Comparison of ENCODE assay signal across 1 cellular context in the genomic region with DNA sequence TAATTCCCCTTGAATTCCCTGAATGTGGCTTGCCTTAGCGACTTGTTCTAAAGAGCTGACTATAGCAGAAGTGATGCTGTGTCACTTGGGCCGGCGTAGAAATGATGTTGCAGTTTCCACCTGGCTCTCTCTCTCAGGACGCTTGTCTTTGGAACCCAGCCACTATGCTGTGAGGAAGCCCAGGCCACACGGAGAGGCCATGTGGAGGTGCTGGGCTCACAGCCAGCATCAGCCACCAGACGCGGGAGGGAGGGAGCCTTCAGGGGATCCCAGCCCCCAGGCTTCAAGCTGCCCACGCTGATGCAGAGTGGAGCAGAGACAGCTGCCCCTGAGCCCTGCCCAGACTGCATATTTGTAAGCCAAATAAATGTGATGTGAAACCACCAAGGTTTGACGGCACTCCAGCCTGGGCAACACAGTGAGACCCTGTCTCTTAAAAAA.
TF ChIP-seq lines count a peak whose summit lies in the region.

No MANE protein-coding gene starts in this region.

TF ChIP-seq in SK-N-SH treated with all-trans-retinoic acid at 6 μM for 48 hours, 23 proteins besides CTCF, POLR2A, EP300 and RAD21 (continued from another document):
- TF ChIP-seq, protein P1, sequence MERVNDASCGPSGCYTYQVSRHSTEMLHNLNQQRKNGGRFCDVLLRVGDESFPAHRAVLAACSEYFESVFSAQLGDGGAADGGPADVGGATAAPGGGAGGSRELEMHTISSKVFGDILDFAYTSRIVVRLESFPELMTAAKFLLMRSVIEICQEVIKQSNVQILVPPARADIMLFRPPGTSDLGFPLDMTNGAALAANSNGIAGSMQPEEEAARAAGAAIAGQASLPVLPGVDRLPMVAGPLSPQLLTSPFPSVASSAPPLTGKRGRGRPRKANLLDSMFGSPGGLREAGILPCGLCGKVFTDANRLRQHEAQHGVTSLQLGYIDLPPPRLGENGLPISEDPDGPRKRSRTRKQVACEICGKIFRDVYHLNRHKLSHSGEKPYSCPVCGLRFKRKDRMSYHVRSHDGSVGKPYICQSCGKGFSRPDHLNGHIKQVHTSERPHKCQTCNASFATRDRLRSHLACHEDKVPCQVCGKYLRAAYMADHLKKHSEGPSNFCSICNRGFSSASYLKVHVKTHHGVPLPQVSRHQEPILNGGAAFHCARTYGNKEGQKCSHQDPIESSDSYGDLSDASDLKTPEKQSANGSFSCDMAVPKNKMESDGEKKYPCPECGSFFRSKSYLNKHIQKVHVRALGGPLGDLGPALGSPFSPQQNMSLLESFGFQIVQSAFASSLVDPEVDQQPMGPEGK (CRISPR knock-in tag; IDR thresholded peaks at IDR 0.05; ENCODE audit: borderline replicate concordance): no peak
- TF ChIP-seq ZNF8 (CRISPR knock-in tag; IDR thresholded peaks at IDR 0.05) (no peak), ARNTL (CRISPR knock-in tag; IDR thresholded peaks at IDR 0.05; ENCODE audit: borderline replicate concordance, low read depth) (no peak), SNAI2 (CRISPR knock-in tag; IDR thresholded peaks at IDR 0.05) (0 out of 2 replicates have a peak, but pooled peaks have one; percentile 39), OSR1 (CRISPR knock-in tag; IDR thresholded peaks at IDR 0.05) (no peak)
